17 cellular contexts compared by ENCODE assay signal in genomic region chr1:220696863-220697231, GRCh38. TPM values are rescaled to one million over a fixed set of nuclear protein-coding genes. Genes with fewer than 3 reads are reported as not detected.
DNase-seq lines count a peak whose midpoint lies in the region; ATAC-seq and TF ChIP-seq lines count a peak whose summit lies in the region.
"Had no signal": no experiment of that assay in that cellular context is flagged by ENCODE, and none has a peak within 500 bp of the region (broad histone marks: within the 10 kb centered on the region; RNA-seq: fewer than 3 reads in every experiment).

No MANE protein-coding gene starts in this region.

- H3K4me1 Mint-ChIP-seq in osteocyte (ENCODE audit: unreplicated experiment) = peaks cover 9% of the 10 kb centered on the region
- H3K4me1 Mint-ChIP-seq: T-cell had no signal

- POLR2A ChIA-PET in PC-9 (lab: Charles Lee; ENCODE audit: unreplicated experiment) = no interaction called here

- H3K27me3 Mint-ChIP-seq in osteocyte (ENCODE audit: unreplicated experiment) = no peaks in the 10 kb centered on the region
- H3K27me3 Mint-ChIP-seq: IgD-negative memory B cell had no signal

- H3F3A ChIP-seq in PC-9 (ENCODE audit: insufficient read depth, low read depth) = no peaks in the 10 kb centered on the region; the same call in 1 of the 2 replicates

- no peaks in the 10 kb centered on the region for H3K9me2 ChIP-seq in PC-9 (ENCODE audit: insufficient read depth)

- no peaks in the 10 kb centered on the region for H3K36me3 ChIP-seq in PC-9 (ENCODE audit: low read depth)

- intact Hi-C loops in PC-9 (cut with micrococcal nuclease; ENCODE audit: unreplicated experiment) = no loop called here

- H2AFZ ChIP-seq in PC-9 = no peak overlapping the region

- no peak overlapping the region for H3K27ac Mint-ChIP-seq in osteocyte (ENCODE audit: unreplicated experiment)
- H3K27ac Mint-ChIP-seq: activated naive CD4-positive, alpha-beta T cell treated with anti-CD3 and anti-CD28 coated beads for 36 hours; CD14-positive monocyte; IgD-negative memory B cell had no signal

- H3K79me2 ChIP-seq in PC-9 (ENCODE audit: low read depth) = no peaks in the 10 kb centered on the region

- ATAC-seq in HG02852 (IDR thresholded peaks at IDR 0.05; ENCODE audit: unreplicated experiment) (no peak), HG03139 (IDR thresholded peaks at IDR 0.05; ENCODE audit: unreplicated experiment) (no peak)
- ATAC-seq: left lobe of liver, T-cell had no signal

- no peak overlapping the region for H3K27ac ChIP-seq in PC-9
- H3K27ac ChIP-seq: tibial artery had no signal

- no peak for TF ChIP-seq CTCF in fibroblast of pulmonary artery (IDR thresholded peaks at IDR 0.05; ENCODE audit: low read length, missing control alignments)
- TF ChIP-seq CTCF in osteocyte (IDR thresholded peaks at IDR 0.05) = no peak
- TF ChIP-seq CTCF in PC-9 (conservative IDR thresholded peaks at IDR 0.05) = no peak

- H3K9me3 Mint-ChIP-seq in osteocyte (ENCODE audit: unreplicated experiment) = no peaks in the 10 kb centered on the region
- H3K9me3 Mint-ChIP-seq: activated naive CD4-positive, alpha-beta T cell treated with anti-CD3 and anti-CD28 coated beads for 36 hours; IgD-negative memory B cell; T-cell had no signal

- H3K27me3 ChIP-seq in PC-9 (ENCODE audit: insufficient read depth, low read depth) = no peaks in the 10 kb centered on the region
- H3K27me3 ChIP-seq: tibial artery had no signal

- no TSS peak for BruUV-seq in PC-9 (replicated peaks; lab: Mats Ljungman, UMichigan)

- H3K4me2 ChIP-seq in PC-9 = no peak overlapping the region

- H3K9me3 ChIP-seq in PC-9 (ENCODE audit: insufficient read depth, low read depth) = no peaks in the 10 kb centered on the region
- H3K9me3 ChIP-seq: tibial artery had no signal

- peak; percentile 76 for DNase-seq in EL
- peak; percentile 82 for DNase-seq in RPMI7951 (ENCODE audit: low read depth)
- DNase-seq in fibroblast of pulmonary artery (ENCODE audit: low read depth) = peak; percentile 42
- DNase-seq in osteocyte (ENCODE audit: extremely low spot score, unreplicated experiment) = peak; percentile 62
- no peak for DNase-seq in PC-9
- DNase-seq in HuH-7 (ENCODE audit: low spot score) = no peak
- DNase-seq: activated naive CD4-positive, alpha-beta T cell treated with anti-CD3 and anti-CD28 coated beads for 36 hours; GF-D8; NCI-H1417; retina; T-cell; tibial artery had no signal

- H3K4me3 Mint-ChIP-seq in osteocyte (ENCODE audit: unreplicated experiment) = no peak overlapping the region
- H3K4me3 Mint-ChIP-seq: activated naive CD4-positive, alpha-beta T cell treated with anti-CD3 and anti-CD28 coated beads for 36 hours; CD14-positive monocyte; IgD-negative memory B cell; T-cell had no signal

- H3K4me3 ChIP-seq in fibroblast of pulmonary artery (replicated peaks; ENCODE audit: low read depth, low read length) (no peak overlapping the region), PC-9 (no peak overlapping the region)
- H3K4me3 ChIP-seq: tibial artery had no signal

- CTCF ChIA-PET in PC-9 (lab: Charles Lee) = no interaction called here

- H3K36me3 Mint-ChIP-seq in osteocyte (ENCODE audit: unreplicated experiment) = peaks cover 2% of the 10 kb centered on the region
- H3K36me3 Mint-ChIP-seq: T-cell had no signal

- no peaks in the 10 kb centered on the region for H4K20me1 ChIP-seq in PC-9 (ENCODE audit: insufficient read depth)

- peaks cover 8% of the 10 kb centered on the region; the same call in 1 of the 2 replicates for H3K4me1 ChIP-seq in PC-9 (replicated peaks; ENCODE audit: insufficient read depth)
- H3K4me1 ChIP-seq: tibial artery had no signal

RNA-seq across cellular contexts. Expression of gene C1orf115, which starts 6.7 kb away (rescaled TPM):
- total RNA-seq in RPMI7951 (2014; rRNA removed; shearing (Covaris generic)) = 0.72 and 0.88 TPM in 2 replicates
- total RNA-seq in osteocyte = 5.6 and 5.9 TPM in 2 replicates
- 5.6 and 6.5 TPM in 2 replicates for total RNA-seq in PC-9 (2021)

RNA-seq across cellular contexts. Expression of gene MTARC2, which starts 51.3 kb away (rescaled TPM):
- total RNA-seq in RPMI7951 (2014; rRNA removed; shearing (Covaris generic)) = 1.1 and 2.4 TPM in 2 replicates
- total RNA-seq in osteocyte = 25.6 and 27.9 TPM in 2 replicates
- 23.1 and 32.2 TPM in 2 replicates for total RNA-seq in PC-9 (2021)
- total RNA-seq: activated naive CD4-positive, alpha-beta T cell treated with anti-CD3 and anti-CD28 coated beads for 36 hours had no signal

Comparison
In these comparisons a context has a peak if more than half of its experiments do, and no peak if none do; other contexts are left out.
1. DNase-seq: peak in EL (single experiment), RPMI7951 (single experiment), fibroblast of pulmonary artery (single experiment) and osteocyte (single experiment); none in PC-9 (0 of 2) and HuH-7 (single experiment).